ENCODE assay signal across 10 cellular contexts in genomic region chr1:206050655-206051235, GRCh38. TPM values are rescaled to one million over a fixed set of nuclear protein-coding genes. Genes with fewer than 3 reads are reported as not detected.
DNase-seq lines count a peak whose midpoint lies in the region; ATAC-seq and TF ChIP-seq lines count a peak whose summit lies in the region.
"Had no signal": no experiment of that assay in that cellular context is flagged by ENCODE, and none has a peak within 500 bp of the region (broad histone marks: within the 10 kb centered on the region; RNA-seq: fewer than 3 reads in every experiment).

No MANE protein-coding gene starts in this region.

- WGBS in spleen, 5 donors = 21 to 40% (median 31%) methylated on average over 6 of the region's 6 CpGs
- 90% methylated on average over 6 of the region's 6 CpGs for WGBS in hepatocyte (ENCODE audit: low lambda C conversion rate, missing lambda C conversion rate)

- TF ChIP-seq POLR2A in spleen (IDR thresholded peaks at IDR 0.05) = no peak

- H3K4me3 ChIP-seq in MM.1S (ENCODE audit: low read length) = no peak overlapping the region
- no peak overlapping the region for H3K4me3 ChIP-seq in spleen
- no peak overlapping the region for H3K4me3 ChIP-seq in hepatocyte

- H3K36me3 ChIP-seq in MM.1S (replicated peaks; ENCODE audit: insufficient read depth, low read length) = no peaks in the 10 kb centered on the region
- no peaks in the 10 kb centered on the region for H3K36me3 ChIP-seq in spleen
- no peaks in the 10 kb centered on the region for H3K36me3 ChIP-seq in hepatocyte (replicated peaks; ENCODE audit: insufficient read depth, low read depth)

- H3K4me1 ChIP-seq in MM.1S (ENCODE audit: low read length) (peaks cover 63% of the 10 kb centered on the region), spleen (peaks cover 9 to 79% (median 50%) of the 10 kb centered on the region in 6 donors), hepatocyte (ENCODE audit: insufficient read depth) (peaks cover 19% of the 10 kb centered on the region)

- H3K9me2 ChIP-seq in MM.1S (replicated peaks; ENCODE audit: insufficient read depth, low read length) = no peaks in the 10 kb centered on the region
- no peaks in the 10 kb centered on the region for H3K9me2 ChIP-seq in hepatocyte (replicated peaks; ENCODE audit: insufficient read depth)

- H4K20me1 ChIP-seq in MM.1S (ENCODE audit: insufficient read depth, low read length) = no peaks in the 10 kb centered on the region
- H4K20me1 ChIP-seq in hepatocyte (ENCODE audit: insufficient read depth, poor library complexity, severe bottlenecking) = no peaks in the 10 kb centered on the region

- intact Hi-C loops in spleen (cut with DNase I; ENCODE audit: low total_unique reads) = no loop called here
- intact Hi-C loops in Right ventricle myocardium superior (cut with DNase I) = no loop called here

- peak overlapping the region; percentile 60 for H3K4me2 ChIP-seq in MM.1S (ENCODE audit: low read depth, low read length)
- no peak overlapping the region for H3K4me2 ChIP-seq in hepatocyte

- ATAC-seq in GM21737 (IDR thresholded peaks at IDR 0.05; ENCODE audit: unreplicated experiment) (peak; percentile 82), Right ventricle myocardium superior (ENCODE audit: poor library complexity) (no peak)

- DNase-seq in MM.1S (peak; percentile 99), activated T-cell treated with anti-CD3 and anti-CD28 coated beads for 48 hours (ENCODE audit: low read depth) (peak; percentile 21), spleen (peak; percentile 90), Right ventricle myocardium superior (no peak), NCI-H69 (lab: John Stamatoyannopoulos, UW) (no peak), hepatocyte (ENCODE audit: low spot score) (no peak)

- TF ChIP-seq CTCF in GM12873 (IDR thresholded peaks at IDR 0.05; ENCODE audit: insufficient read depth, low read depth, low read length, missing control alignments) (peak; percentile 5), MM.1S (IDR thresholded peaks at IDR 0.05; ENCODE audit: low read length) (no peak), spleen (IDR thresholded peaks at IDR 0.05 in 8 of 11, conservative IDR thresholded peaks at IDR 0.05 in 3 of 11) (no peak), hepatocyte (IDR thresholded peaks at IDR 0.05; ENCODE audit: poor library complexity) (no peak)

- H3K79me2 ChIP-seq in MM.1S (ENCODE audit: low read length) (peaks cover 22% of the 10 kb centered on the region), hepatocyte (no peaks in the 10 kb centered on the region)

- peak overlapping the region; percentile 87 for H3K27ac ChIP-seq in MM.1S (ENCODE audit: low read length)
- peak overlapping the region in 7 of 8 donors; percentile 47 to 90 (median 78) for H3K27ac ChIP-seq in spleen
- no peak overlapping the region for H3K27ac ChIP-seq in hepatocyte

- H3F3A ChIP-seq in MM.1S (ENCODE audit: insufficient read depth, low read length) = peaks cover 79% of the 10 kb centered on the region

- H3K27me3 ChIP-seq in MM.1S (replicated peaks; ENCODE audit: insufficient read depth, low read length) (no peaks in the 10 kb centered on the region), spleen (replicated peaks in 1 of 7) (no peaks in the 10 kb centered on the region), hepatocyte (no peaks in the 10 kb centered on the region)

- H3K9ac ChIP-seq in MM.1S (ENCODE audit: low read length) = peak overlapping the region; percentile 44

- H2AFZ ChIP-seq in MM.1S (ENCODE audit: low read length) (no peak overlapping the region), hepatocyte (no peak overlapping the region)

- H3K9me3 ChIP-seq in MM.1S (replicated peaks; ENCODE audit: insufficient read depth, low read length) (no peaks in the 10 kb centered on the region), spleen (no peaks in the 10 kb centered on the region), hepatocyte (ENCODE audit: low read depth) (no peaks in the 10 kb centered on the region)

RNA-seq across cellular contexts. Expression of gene RHEX, which starts 2.2 kb away (rescaled TPM):
- total RNA-seq in spleen (1 to 10 TPM in 6 of 7 donors, under 1 TPM in 1; 0.94 to 6.2 (median 3.4) TPM), Right ventricle myocardium superior (0.86 TPM), hepatocyte (not detected in 2 replicates)
- polyA plus RNA-seq in spleen (1 to 10 TPM in 2 of 3 donors, under 1 TPM in 1; 0.91 to 3.3 (median 1.2) TPM), hepatocyte (0.51 and 0.78 TPM in 2 replicates)
- total RNA-seq: fibroblast of lung had no signal
- polyA plus RNA-seq: fibroblast of lung had no signal

RNA-seq across cellular contexts. Expression of gene CTSE, which starts 27.1 kb away (rescaled TPM):
- total RNA-seq in spleen = under 1 TPM in 2 of 7 donors, not detected in 5; 0.40 to 0.66 TPM
- under 1 TPM; 0.06 to 0.11 (median 0.09) TPM for polyA plus RNA-seq in spleen
- not detected for total RNA-seq in Right ventricle myocardium superior
- total RNA-seq in hepatocyte = 65.9 and 66.4 TPM in 2 replicates
- 66.7 and 86.0 TPM in 2 replicates for polyA plus RNA-seq in hepatocyte
- total RNA-seq: fibroblast of lung, subcutaneous adipose tissue had no signal
- polyA plus RNA-seq: fibroblast of lung had no signal

RNA-seq across cellular contexts. Expression of gene RAB7B, which starts 47.5 kb away (rescaled TPM):
- total RNA-seq in spleen = 1 to 10 TPM in 6 of 7 donors, under 1 TPM in 1; 0.34 to 3.2 (median 2.6) TPM
- polyA plus RNA-seq in spleen = 1 to 10 TPM in 1 of 3 donors, under 1 TPM in 2; 0.67 to 2.0 (median 0.85) TPM
- total RNA-seq in Right ventricle myocardium superior = 1.2 TPM
- total RNA-seq in hepatocyte = 3.9 and 4.5 TPM in 2 replicates
- polyA plus RNA-seq in hepatocyte = 16.6 and 22.6 TPM in 2 replicates

Comparison
In these comparisons a context has a peak if more than half of its experiments do, and no peak if none do; other contexts are left out.
1. DNase-seq: peak in MM.1S (single experiment), activated T-cell treated with anti-CD3 and anti-CD28 coated beads for 48 hours (single experiment) and spleen (single experiment); none in Right ventricle myocardium superior (single experiment), NCI-H69 (single experiment) and hepatocyte (single experiment).
2. RNA of gene CTSE, which starts 27.1 kb away (total RNA-seq): 65.9 to 66.4 TPM in hepatocyte; 0.40 to 0.66 TPM in spleen and not detected in Right ventricle myocardium superior (single experiment); every median in the first group is over 10 times any median in the second.